ENCODE assay signal across 1 cellular context in the genomic region with DNA sequence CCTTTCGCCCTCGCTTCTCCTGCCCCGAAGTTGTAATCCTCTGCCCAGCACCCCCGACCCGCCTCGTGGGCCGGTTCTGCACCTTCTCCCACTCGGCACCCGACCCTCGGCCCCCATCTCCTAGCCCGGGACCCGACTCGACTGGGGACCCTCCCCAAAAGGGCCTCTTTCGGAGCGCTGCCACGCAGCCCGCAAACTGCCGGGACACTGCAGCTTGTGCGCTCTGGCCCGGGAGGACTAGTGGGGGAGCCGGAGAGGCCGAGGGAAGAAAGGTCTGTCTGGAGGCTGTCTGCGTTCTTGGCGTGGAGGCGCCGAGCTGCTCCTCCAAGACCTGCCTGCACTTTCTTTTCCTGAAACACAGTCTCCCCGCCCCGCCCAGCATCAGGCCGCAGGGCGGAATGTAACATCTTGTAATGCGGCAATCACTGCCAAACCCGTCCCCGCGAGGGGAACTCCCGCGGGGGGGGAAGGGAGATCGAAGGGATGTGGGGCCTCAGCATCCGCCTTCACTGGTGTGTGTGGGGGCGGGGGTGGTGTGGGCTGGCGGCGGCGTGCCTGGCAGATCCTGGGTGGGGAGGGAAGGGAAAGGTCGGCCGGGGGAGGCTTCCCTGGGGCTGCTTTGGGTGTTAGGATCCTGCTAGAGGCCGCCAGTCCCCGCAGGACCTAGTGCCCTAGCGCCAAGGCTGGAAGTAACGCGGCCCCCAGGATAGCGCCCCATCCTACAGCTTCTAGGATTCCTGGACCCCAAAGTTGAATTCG.
TF ChIP-seq lines count a peak whose summit lies in the region.

No MANE protein-coding gene starts in this region.

TF ChIP-seq in HEK293, 187 proteins besides CTCF, POLR2A, EP300 and RAD21 (continued from another document and continues in another):
- TF ChIP-seq, protein P1, sequence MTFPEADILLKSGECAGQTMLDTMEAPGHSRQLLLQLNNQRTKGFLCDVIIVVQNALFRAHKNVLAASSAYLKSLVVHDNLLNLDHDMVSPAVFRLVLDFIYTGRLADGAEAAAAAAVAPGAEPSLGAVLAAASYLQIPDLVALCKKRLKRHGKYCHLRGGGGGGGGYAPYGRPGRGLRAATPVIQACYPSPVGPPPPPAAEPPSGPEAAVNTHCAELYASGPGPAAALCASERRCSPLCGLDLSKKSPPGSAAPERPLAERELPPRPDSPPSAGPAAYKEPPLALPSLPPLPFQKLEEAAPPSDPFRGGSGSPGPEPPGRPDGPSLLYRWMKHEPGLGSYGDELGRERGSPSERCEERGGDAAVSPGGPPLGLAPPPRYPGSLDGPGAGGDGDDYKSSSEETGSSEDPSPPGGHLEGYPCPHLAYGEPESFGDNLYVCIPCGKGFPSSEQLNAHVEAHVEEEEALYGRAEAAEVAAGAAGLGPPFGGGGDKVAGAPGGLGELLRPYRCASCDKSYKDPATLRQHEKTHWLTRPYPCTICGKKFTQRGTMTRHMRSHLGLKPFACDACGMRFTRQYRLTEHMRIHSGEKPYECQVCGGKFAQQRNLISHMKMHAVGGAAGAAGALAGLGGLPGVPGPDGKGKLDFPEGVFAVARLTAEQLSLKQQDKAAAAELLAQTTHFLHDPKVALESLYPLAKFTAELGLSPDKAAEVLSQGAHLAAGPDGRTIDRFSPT (tag by site-specific recombination; IDR thresholded peaks at IDR 0.05) = peak; percentile 38; the same call in 1 of the 2 replicates
- TF ChIP-seq ZNF341 (tag by site-specific recombination; IDR thresholded peaks at IDR 0.05; ENCODE audit: low read depth) = peak; percentile 72
- TF ChIP-seq ZNF394 (tag by site-specific recombination; IDR thresholded peaks at IDR 0.05; ENCODE audit: borderline replicate concordance) = peak; percentile 66; the same call in 1 of the 2 replicates
- TF ChIP-seq ZFHX2 (tag by site-specific recombination; conservative IDR thresholded peaks at IDR 0.05) = peak; percentile 94
- no peak for TF ChIP-seq ZNF416 (tag by site-specific recombination; IDR thresholded peaks at IDR 0.05)
- TF ChIP-seq ZNF221 (tag by site-specific recombination; IDR thresholded peaks at IDR 0.05; ENCODE audit: borderline replicate concordance) = no peak
- TF ChIP-seq KLF10 (tag by site-specific recombination; IDR thresholded peaks at IDR 0.05) = no peak; the same call in 1 of the 2 replicates
- no peak for TF ChIP-seq ZNF768 (tag by site-specific recombination; IDR thresholded peaks at IDR 0.05)
- TF ChIP-seq WT1 (tag by site-specific recombination; IDR thresholded peaks at IDR 0.05) = 0 out of 2 replicates have a peak, but pooled peaks have one; percentile 17
- no peak for TF ChIP-seq ZNF704 (tag by site-specific recombination; IDR thresholded peaks at IDR 0.05)
- TF ChIP-seq ZNF2 (tag by site-specific recombination; IDR thresholded peaks at IDR 0.05) = 0 out of 2 replicates have a peak, but pooled peaks have one; percentile 41
- no peak for TF ChIP-seq ZNF140 (tag by site-specific recombination; IDR thresholded peaks at IDR 0.05)
- TF ChIP-seq ZBTB8A (tag by site-specific recombination; IDR thresholded peaks at IDR 0.05) = peak; percentile 69
- TF ChIP-seq ZBTB10 (tag by site-specific recombination; IDR thresholded peaks at IDR 0.05) = peak; percentile 71
- 0 out of 2 replicates have a peak, but pooled peaks have one; percentile 28 for TF ChIP-seq ZBTB44 (tag by site-specific recombination; IDR thresholded peaks at IDR 0.05)
- TF ChIP-seq ZNF223 (tag by site-specific recombination; IDR thresholded peaks at IDR 0.05) = 0 out of 2 replicates have a peak, but pooled peaks have one; percentile 75
- no peak for TF ChIP-seq ZNF544 (tag by site-specific recombination; IDR thresholded peaks at IDR 0.05)
- peak; percentile 51; the same call in 1 of the 2 replicates for TF ChIP-seq ZNF692 (tag by site-specific recombination; IDR thresholded peaks at IDR 0.05)
- peak; percentile 60 for TF ChIP-seq SP3 (tag by site-specific recombination; IDR thresholded peaks at IDR 0.05)
- TF ChIP-seq ZXDB (tag by site-specific recombination; IDR thresholded peaks at IDR 0.05) = 0 out of 2 replicates have a peak, but pooled peaks have one; percentile 6
- no peak for TF ChIP-seq ZNF16 (tag by site-specific recombination; IDR thresholded peaks at IDR 0.05; ENCODE audit: low read depth)
- no peak for TF ChIP-seq ZNF776 (tag by site-specific recombination; IDR thresholded peaks at IDR 0.05; ENCODE audit: borderline replicate concordance)
- peak; percentile 70; the same call in 1 of the 2 replicates for TF ChIP-seq KLF17 (tag by site-specific recombination; IDR thresholded peaks at IDR 0.05)
- TF ChIP-seq PRDM2 (tag by site-specific recombination; IDR thresholded peaks at IDR 0.05; ENCODE audit: borderline replicate concordance) = no peak
- peak; percentile 94 for TF ChIP-seq GFI1B (tag by site-specific recombination; IDR thresholded peaks at IDR 0.05)
- TF ChIP-seq EGR2 (tag by site-specific recombination; IDR thresholded peaks at IDR 0.05; ENCODE audit: low read depth) = peak; percentile 85
- no peak for TF ChIP-seq ZNF211 (tag by site-specific recombination; IDR thresholded peaks at IDR 0.05; ENCODE audit: low read depth)
- peak; percentile 74; the same call in 1 of the 2 replicates for TF ChIP-seq ZFP69B (tag by site-specific recombination; IDR thresholded peaks at IDR 0.05)
- TF ChIP-seq PRDM1 (tag by site-specific recombination; IDR thresholded peaks at IDR 0.05) = 0 out of 2 replicates have a peak, but pooled peaks have one; percentile 36
- TF ChIP-seq ZNF600 (tag by site-specific recombination; IDR thresholded peaks at IDR 0.05) = peak; percentile 78; the same call in 1 of the 2 replicates
- TF ChIP-seq ZNF843 (tag by site-specific recombination; IDR thresholded peaks at IDR 0.05) = 0 out of 2 replicates have a peak, but pooled peaks have one; percentile 12
- peak; percentile 31; the same call in 1 of the 2 replicates for TF ChIP-seq KLF9 (tag by site-specific recombination; IDR thresholded peaks at IDR 0.05; ENCODE audit: low read depth)
- TF ChIP-seq ZNF561 (tag by site-specific recombination; IDR thresholded peaks at IDR 0.05; ENCODE audit: borderline replicate concordance) = no peak
- peak; percentile 84 for TF ChIP-seq GLIS2 (tag by site-specific recombination; IDR thresholded peaks at IDR 0.05)
- peak; percentile 74 for TF ChIP-seq ZBTB17 (tag by site-specific recombination; IDR thresholded peaks at IDR 0.05)
- peak; percentile 40; the same call in 1 of the 2 replicates for TF ChIP-seq ZIC2 (tag by site-specific recombination; IDR thresholded peaks at IDR 0.05)
- TF ChIP-seq ZNF629 (tag by site-specific recombination; IDR thresholded peaks at IDR 0.05) = 0 out of 2 replicates have a peak, but pooled peaks have one; percentile 25
- TF ChIP-seq ZEB2 (tag by site-specific recombination; IDR thresholded peaks at IDR 0.05) = peak; percentile 55
